In the genomic region with DNA sequence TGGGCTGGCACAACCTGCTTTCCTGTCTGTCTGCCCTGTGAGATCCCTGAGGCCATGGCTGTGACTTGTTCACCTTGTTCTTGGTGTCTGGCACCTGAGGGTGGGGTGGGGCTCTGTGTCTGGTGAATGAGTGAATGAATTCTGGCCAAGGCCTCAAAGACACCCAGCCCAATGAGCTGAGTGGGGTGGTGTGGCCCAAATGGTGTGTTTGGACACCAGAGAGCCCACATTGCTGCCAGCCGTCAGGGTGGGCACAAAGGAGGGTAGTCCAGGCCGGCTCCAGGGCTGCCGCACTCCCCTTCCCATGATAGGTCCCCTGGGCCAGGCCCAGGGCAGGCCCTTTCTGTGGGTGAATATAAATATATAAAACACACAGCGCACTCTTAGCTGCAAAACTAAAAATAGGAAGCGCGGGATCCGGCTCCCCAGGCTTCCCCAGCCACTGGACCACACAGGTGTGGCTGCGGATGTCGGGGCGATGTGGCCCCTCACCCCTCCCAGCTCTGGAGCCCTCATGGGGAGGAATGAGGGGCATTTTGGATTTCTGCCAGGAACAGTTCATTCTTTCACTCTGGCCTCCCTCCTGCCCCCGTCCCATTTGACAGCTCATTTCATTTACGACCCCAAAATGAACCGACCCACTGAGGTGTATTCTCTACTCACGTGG, we compare ENCODE assay signal across 18 cellular contexts. TPM values are rescaled to one million over a fixed set of nuclear protein-coding genes. Genes with fewer than 3 reads are reported as not detected.
A peak's percentile ranks its signal among the peaks of the same experiment; 100 is the strongest.
DNase-seq lines count a peak whose midpoint lies in the region; ATAC-seq lines count a peak whose summit lies in the region.
"Had no signal": no experiment of that assay in that cellular context is flagged by ENCODE, and none has a peak within 500 bp of the region (broad histone marks: within the 10 kb centered on the region; RNA-seq: fewer than 3 reads in every experiment).

No MANE protein-coding gene starts in this region.

- peaks cover 25% of the 10 kb centered on the region for H3K4me1 Mint-ChIP-seq in activated CD8-positive, alpha-beta memory T cell treated with anti-CD3 and anti-CD28 coated beads, Interleukin-2, amount 10 ng/mL, durations not matched to agents 7 days and 5 days
- peaks cover 40% of the 10 kb centered on the region for H3K4me1 Mint-ChIP-seq in stimulated activated naive CD8-positive, alpha-beta T cell treated with anti-CD3 and anti-CD28 coated beads, Interleukin-15, amount 100 ng/mL, for 72 hours

- peak; percentile 42 for DNase-seq in activated CD8-positive, alpha-beta memory T cell treated with anti-CD3 and anti-CD28 coated beads, Interleukin-2, amount 10 ng/mL, durations not matched to agents 7 days and 5 days
- DNase-seq in activated CD8-positive, alpha-beta memory T cell treated with anti-CD3 and anti-CD28 coated beads, Interleukin-2, amount 50 U/mL, for 4 hours: no peak
- peak; percentile 63 for DNase-seq in activated effector memory CD4-positive, alpha-beta T cell treated with anti-CD3 and anti-CD28 coated beads, Interleukin-2, amount 50 U/mL, for 16 hours
- peak; percentile 36 for DNase-seq in islet precursor cell
- DNase-seq in stimulated activated naive CD8-positive, alpha-beta T cell treated with anti-CD3 and anti-CD28 coated beads, Interleukin-15, amount 100 ng/mL, for 72 hours: peak in 1 of 2 donors; percentile 16
- no peak for DNase-seq in DMS153 treated with DMSO at 0.1 percent for 48 hours (lab: John Stamatoyannopoulos, UW; ENCODE audit: unreplicated experiment)
- DNase-seq in HUDEP-2 (lab: John Stamatoyannopoulos, UW; ENCODE audit: unreplicated experiment in 76 of 76): no peak
- DNase-seq: activated CD4-positive, CD25-positive, alpha-beta regulatory T cell; esophagus squamous epithelium; MG63; NCI-H187 treated with DMSO at 0.1 percent for 48 hours; NCI-H446 treated with DMSO at 0.1 percent for 48 hours; SHP77 treated with DMSO at 0.1 percent for 48 hours; uterus had no signal

- H3K9me3 Mint-ChIP-seq in activated CD8-positive, alpha-beta memory T cell treated with anti-CD3 and anti-CD28 coated beads, Interleukin-2, amount 10 ng/mL, durations not matched to agents 7 days and 5 days (ENCODE audit: low read depth): peaks cover 9% of the 10 kb centered on the region
- H3K9me3 Mint-ChIP-seq in stimulated activated naive CD8-positive, alpha-beta T cell treated with anti-CD3 and anti-CD28 coated beads, Interleukin-15, amount 100 ng/mL, for 72 hours: peaks cover 11 to 17% of the 10 kb centered on the region in 2 donors

- CTCF ChIA-PET in activated CD8-positive, alpha-beta memory T cell treated with anti-CD3 and anti-CD28 coated beads, Interleukin-2, amount 10 ng/mL, durations not matched to agents 7 days and 5 days (lab: Charles Lee): interaction anchor here (0.8 to 2.6 kb wide), 4 partner anchors 14 to 203 kb away, joined by 3 to 17 read pairs (median 3); no protein-coding TSS in a partner anchor

- H3K27ac Mint-ChIP-seq in activated CD8-positive, alpha-beta memory T cell treated with anti-CD3 and anti-CD28 coated beads, Interleukin-2, amount 10 ng/mL, durations not matched to agents 7 days and 5 days: no peak overlapping the region
- H3K27ac Mint-ChIP-seq in stimulated activated naive CD8-positive, alpha-beta T cell treated with anti-CD3 and anti-CD28 coated beads, Interleukin-15, amount 100 ng/mL, for 72 hours: peak overlapping the region; percentile 19 to 92

- no peak overlapping the region for H3K4me3 Mint-ChIP-seq in activated CD8-positive, alpha-beta memory T cell treated with anti-CD3 and anti-CD28 coated beads, Interleukin-2, amount 10 ng/mL, durations not matched to agents 7 days and 5 days
- peak overlapping the region in 1 of 2 donors; percentile 5 for H3K4me3 Mint-ChIP-seq in stimulated activated naive CD8-positive, alpha-beta T cell treated with anti-CD3 and anti-CD28 coated beads, Interleukin-15, amount 100 ng/mL, for 72 hours
- H3K4me3 Mint-ChIP-seq: mesothelial cell of epicardium; T-helper 1 cell treated with Interleukin-12 subunit alpha and Interleukin-12 subunit beta and Interleukin-4 antibody, amounts not matched to agents 30 μg/mL and 1 μg/mL, for 36 hours had no signal

- ATAC-seq in activated CD8-positive, alpha-beta memory T cell treated with anti-CD3 and anti-CD28 coated beads, Interleukin-2, amount 10 ng/mL, durations not matched to agents 7 days and 5 days: no peak
- ATAC-seq in stimulated activated naive CD8-positive, alpha-beta T cell treated with anti-CD3 and anti-CD28 coated beads, Interleukin-15, amount 100 ng/mL, for 72 hours: no peak
- ATAC-seq in HG03439 (IDR thresholded peaks at IDR 0.05; ENCODE audit: unreplicated experiment): no peak

- H3K27me3 Mint-ChIP-seq in activated CD8-positive, alpha-beta memory T cell treated with anti-CD3 and anti-CD28 coated beads, Interleukin-2, amount 10 ng/mL, durations not matched to agents 7 days and 5 days: no peaks in the 10 kb centered on the region
- no peaks in the 10 kb centered on the region for H3K27me3 Mint-ChIP-seq in stimulated activated naive CD8-positive, alpha-beta T cell treated with anti-CD3 and anti-CD28 coated beads, Interleukin-15, amount 100 ng/mL, for 72 hours

- peaks cover 22% of the 10 kb centered on the region for H3K36me3 Mint-ChIP-seq in activated CD8-positive, alpha-beta memory T cell treated with anti-CD3 and anti-CD28 coated beads, Interleukin-2, amount 10 ng/mL, durations not matched to agents 7 days and 5 days

RNA-seq across cellular contexts. Expression of a gene that starts 33.3 kb away (rescaled TPM):
- total RNA-seq in activated CD8-positive, alpha-beta memory T cell treated with anti-CD3 and anti-CD28 coated beads, Interleukin-2, amount 10 ng/mL, durations not matched to agents 7 days and 5 days: 100 to 1,000 TPM; 224 to 246 TPM
- total RNA-seq: dermis microvascular lymphatic vessel endothelial cell had no signal

Comparison
In these comparisons a context has a peak if more than half of its experiments do, and no peak if none do; other contexts are left out.
1. DNase-seq: peak in activated CD8-positive, alpha-beta memory T cell treated with anti-CD3 and anti-CD28 coated beads, Interleukin-2, amount 10 ng/mL, durations not matched to agents 7 days and 5 days (single experiment), activated effector memory CD4-positive, alpha-beta T cell treated with anti-CD3 and anti-CD28 coated beads, Interleukin-2, amount 50 U/mL, for 16 hours (single experiment) and islet precursor cell (single experiment); none in activated CD8-positive, alpha-beta memory T cell treated with anti-CD3 and anti-CD28 coated beads, Interleukin-2, amount 50 U/mL, for 4 hours (single experiment), DMS153 treated with DMSO at 0.1 percent for 48 hours (single experiment) and HUDEP-2 (0 of 76).